9 cellular contexts compared by ENCODE assay signal in genomic region chr3:127674793-127675189, GRCh38. TPM values are rescaled to one million over a fixed set of nuclear protein-coding genes. Genes with fewer than 3 reads are reported as not detected.
DNase-seq lines count a peak whose midpoint lies in the region; ATAC-seq, FAIRE-seq and TF ChIP-seq lines count a peak whose summit lies in the region.
"Had no signal": no experiment of that assay in that cellular context is flagged by ENCODE, and none has a peak within 500 bp of the region (broad histone marks: within the 10 kb centered on the region; RNA-seq: fewer than 3 reads in every experiment).

No MANE protein-coding gene starts in this region.

- peak; percentile 7 for FAIRE-seq in bronchial epithelial cell (lab: Jason Lieb, UNC)

- H3K36me3 ChIP-seq in CD4-positive, CD25-positive, alpha-beta regulatory T cell (ENCODE audit: control insufficient read depth, insufficient read depth, low read length), result peaks cover 24% of the 10 kb centered on the region
- H3K36me3 ChIP-seq in Caco-2 (ENCODE audit: control insufficient read depth, insufficient read depth, low read length), result no peaks in the 10 kb centered on the region
- no peaks in the 10 kb centered on the region for H3K36me3 ChIP-seq in bronchial epithelial cell (ENCODE audit: control insufficient read depth, insufficient read depth, low read length)
- H3K36me3 ChIP-seq in transverse colon, result no peaks in the 10 kb centered on the region

- BruUV-seq in Caco-2 (replicated peaks; lab: Mats Ljungman, UMichigan), result no TSS peak

- TF ChIP-seq EP300 in transverse colon (IDR thresholded peaks at IDR 0.05; ENCODE audit: low read depth), result no peak

- ATAC-seq in CD4-positive, CD25-positive, alpha-beta regulatory T cell (ENCODE audit: low read depth in 2 of 2), result no peak
- ATAC-seq in GM18502 (IDR thresholded peaks at IDR 0.05; ENCODE audit: poor library complexity, unreplicated experiment), result no peak

- no peak for TF ChIP-seq CTCF in Caco-2 (IDR thresholded peaks at IDR 0.05; ENCODE audit: insufficient read depth in 1 of 2, low read depth in 1 of 2, low read length in 1 of 2, severe bottlenecking in 1 of 2, unreplicated experiment in 1 of 2)
- TF ChIP-seq CTCF in bronchial epithelial cell (IDR thresholded peaks at IDR 0.05; ENCODE audit: insufficient read depth, low read length, severe bottlenecking), result no peak
- no peak for TF ChIP-seq CTCF in neural crest cell (conservative IDR thresholded peaks at IDR 0.05)
- no peak for TF ChIP-seq CTCF in transverse colon (IDR thresholded peaks at IDR 0.05)

- peaks cover 15% of the 10 kb centered on the region for H3K36me3 Mint-ChIP-seq in CD4-positive, CD25-positive, alpha-beta regulatory T cell
- H3K36me3 Mint-ChIP-seq in Caco-2 (ENCODE audit: insufficient read depth, unreplicated experiment), result peaks cover 21% of the 10 kb centered on the region
- no peaks in the 10 kb centered on the region for H3K36me3 Mint-ChIP-seq in neural crest cell (ENCODE audit: low read depth)

- POLR2A ChIA-PET in Caco-2 (lab: Charles Lee), result no interaction called here

- H3K4me1 ChIP-seq in CD4-positive, CD25-positive, alpha-beta regulatory T cell (ENCODE audit: control insufficient read depth, insufficient read depth, low read length, poor library complexity, severe bottlenecking), result peaks cover 35% of the 10 kb centered on the region
- H3K4me1 ChIP-seq in Caco-2 (peaks cover 7% of the 10 kb centered on the region; the same call in 1 of the 2 replicates), transverse colon (peaks cover 8 to 29% (median 23%) of the 10 kb centered on the region in 4 donors)

- DNase-seq in CD4-positive, CD25-positive, alpha-beta regulatory T cell, result no peak
- peak in 1 of 2 experiments; percentile 13 for DNase-seq in Caco-2
- no peak for DNase-seq in bronchial epithelial cell (ENCODE audit: low read depth)
- DNase-seq in neural crest cell (ENCODE audit: low read depth, low spot score), result no peak
- DNase-seq in stimulated activated naive CD4-positive, alpha-beta T cell (lab: John Stamatoyannopoulos, UW), result no peak
- DNase-seq in transverse colon, result no peak
- DNase-seq: COR-L47, NCI-H2081 had no signal

- no peaks in the 10 kb centered on the region for H3K27me3 ChIP-seq in CD4-positive, CD25-positive, alpha-beta regulatory T cell (ENCODE audit: control insufficient read depth, insufficient read depth, low read length)
- H3K27me3 ChIP-seq in Caco-2 (replicated peaks; ENCODE audit: control insufficient read depth, insufficient read depth, low read length) (no peaks in the 10 kb centered on the region), bronchial epithelial cell (ENCODE audit: control insufficient read depth, insufficient read depth, low read length) (no peaks in the 10 kb centered on the region), transverse colon (no peaks in the 10 kb centered on the region)

- H3K4me1 Mint-ChIP-seq in CD4-positive, CD25-positive, alpha-beta regulatory T cell, result peaks cover 0 to 50% (median 13%) of the 10 kb centered on the region in 4 donors
- H3K4me1 Mint-ChIP-seq in Caco-2 (ENCODE audit: low read depth, unreplicated experiment), result peaks cover 8% of the 10 kb centered on the region
- peaks cover 18% of the 10 kb centered on the region for H3K4me1 Mint-ChIP-seq in neural crest cell

- H3K27ac ChIP-seq in CD4-positive, CD25-positive, alpha-beta regulatory T cell (ENCODE audit: insufficient read depth, low read length, poor library complexity, severe bottlenecking), result no peak overlapping the region
- H3K27ac ChIP-seq in transverse colon, result no peak overlapping the region

- no peaks in the 10 kb centered on the region for H3K27me3 Mint-ChIP-seq in CD4-positive, CD25-positive, alpha-beta regulatory T cell
- H3K27me3 Mint-ChIP-seq in Caco-2 (ENCODE audit: insufficient read depth, unreplicated experiment) (no peaks in the 10 kb centered on the region), neural crest cell (ENCODE audit: low read depth) (peaks cover 14% of the 10 kb centered on the region)

- H3K9me3 Mint-ChIP-seq in CD4-positive, CD25-positive, alpha-beta regulatory T cell, result peaks cover 0 to 1% (median 0%) of the 10 kb centered on the region in 7 donors
- H3K9me3 Mint-ChIP-seq in Caco-2 (ENCODE audit: unreplicated experiment), result no peaks in the 10 kb centered on the region
- no peaks in the 10 kb centered on the region for H3K9me3 Mint-ChIP-seq in neural crest cell

- H3K4me3 ChIP-seq in CD4-positive, CD25-positive, alpha-beta regulatory T cell (ENCODE audit: low read depth, low read length), result no peak overlapping the region
- H3K4me3 ChIP-seq in Caco-2 (ENCODE audit: low read depth, low read length), result no peak overlapping the region
- no peak overlapping the region for H3K4me3 ChIP-seq in bronchial epithelial cell (ENCODE audit: low read depth, low read length)
- no peak overlapping the region for H3K4me3 ChIP-seq in transverse colon

- H3K27ac Mint-ChIP-seq in CD4-positive, CD25-positive, alpha-beta regulatory T cell, result peak overlapping the region; percentile 57 to 86 (median 84)
- H3K27ac Mint-ChIP-seq in Caco-2 (ENCODE audit: unreplicated experiment), result no peak overlapping the region
- H3K27ac Mint-ChIP-seq in neural crest cell (ENCODE audit: unreplicated experiment), result no peak overlapping the region

- TF ChIP-seq POLR2A in transverse colon (IDR thresholded peaks at IDR 0.05), result no peak

- intact Hi-C loops in Caco-2 (cut with micrococcal nuclease; ENCODE audit: unreplicated experiment) (loop anchor here (10.0 kb wide), 1 partner anchor 80 kb away; the partner anchor contains the start of genes MCM2 and TPRA1), transverse colon (cut with DNase I; ENCODE audit: low total_unique reads) (no loop called here)

- CTCF ChIA-PET in Caco-2 (lab: Charles Lee), result interaction anchor here (0.7 kb wide), 1 partner anchor 14 kb away, joined by 6 read pairs; no protein-coding TSS in a partner anchor

- peak overlapping the region; percentile 80 to 95 (median 93) for H3K4me3 Mint-ChIP-seq in CD4-positive, CD25-positive, alpha-beta regulatory T cell
- peak overlapping the region; percentile 77 for H3K4me3 Mint-ChIP-seq in Caco-2 (ENCODE audit: unreplicated experiment)
- H3K4me3 Mint-ChIP-seq in neural crest cell, result peak overlapping the region; percentile 75

- 92 to 93% methylated on average over 6 to 8 of the region's 8 CpGs for WGBS in transverse colon (ENCODE audit: low coverage in 1 of 2), 2 donors

- H3K9me3 ChIP-seq in CD4-positive, CD25-positive, alpha-beta regulatory T cell (ENCODE audit: control insufficient read depth in 2 of 2, low read length in 2 of 2), result no peaks in the 10 kb centered on the region
- H3K9me3 ChIP-seq in Caco-2, result no peaks in the 10 kb centered on the region
- no peaks in the 10 kb centered on the region for H3K9me3 ChIP-seq in transverse colon

- in situ Hi-C loops in transverse colon (cut with MboI; ENCODE audit: low pct_ligation_motif_present in 1 of 4, low pct_unique_long_range_greater_than_20kb in 1 of 4, low sequenced_read_pairs in 3 of 4), result loop anchor here in 3 of 4 donors (25.0 kb wide), 2 partner anchors 163 to 288 kb away; no protein-coding TSS in a partner anchor

RNA-seq across cellular contexts. Expression of gene ABTB1, which starts 2.0 kb away (rescaled TPM):
- 130 TPM for total RNA-seq in CD4-positive, CD25-positive, alpha-beta regulatory T cell
- polyA plus RNA-seq in CD4-positive, CD25-positive, alpha-beta regulatory T cell, result 100 to 1,000 TPM; 120 to 129 (median 121) TPM
- total RNA-seq in Caco-2 (2022) (6.2 TPM in 2 replicates), bronchial epithelial cell (4.7 and 5.8 TPM in 2 replicates), neural crest cell (6.8 and 7.2 TPM in 2 replicates), transverse colon (10 to 100 TPM; 29.6 to 80.4 (median 45.8) TPM)

RNA-seq across cellular contexts. Expression of gene PODXL2, which starts 45.8 kb away (rescaled TPM):
- total RNA-seq in CD4-positive, CD25-positive, alpha-beta regulatory T cell, result 1.7 TPM
- 1 to 10 TPM in 3 of 4 donors, under 1 TPM in 1; 0.87 to 3.1 (median 2.1) TPM for polyA plus RNA-seq in CD4-positive, CD25-positive, alpha-beta regulatory T cell
- 39.1 and 43.0 TPM in 2 replicates for total RNA-seq in Caco-2 (2022)
- 1.8 and 3.4 TPM in 2 replicates for total RNA-seq in bronchial epithelial cell
- total RNA-seq in neural crest cell, result 70.8 and 74.0 TPM in 2 replicates
- total RNA-seq in transverse colon, result 10 to 100 TPM in 3 of 4 donors, 1 to 10 TPM in 1; 9.7 to 18.9 (median 15.9) TPM

Comparison
In these comparisons a context has a peak if more than half of its experiments do, and no peak if none do; other contexts are left out.
1. H3K27ac Mint-ChIP-seq: peak in CD4-positive, CD25-positive, alpha-beta regulatory T cell (3 of 3); none in Caco-2 (single experiment) and neural crest cell (single experiment).
2. Peak in every context shown above with its lines, with median percentiles within 50 percentile points of each other: H3K4me3 Mint-ChIP-seq.